Comparison of ENCODE assay signal across 1 cellular context in genomic region chr1:196302981-196303380, GRCh38.
TF ChIP-seq lines count a peak whose summit lies in the region.

No MANE protein-coding gene starts in this region.

TF ChIP-seq in WTC11, 78 proteins besides CTCF, POLR2A, EP300 and RAD21 (continued from another document):
- no peak for TF ChIP-seq ZNF425 (CRISPR knock-in tag; conservative IDR thresholded peaks at IDR 0.05)
- no peak for TF ChIP-seq ZNF138 (CRISPR knock-in tag; conservative IDR thresholded peaks at IDR 0.05)
- no peak for TF ChIP-seq AFF4 (CRISPR knock-in tag; IDR thresholded peaks at IDR 0.05; ENCODE audit: borderline replicate concordance)
- TF ChIP-seq KAT7 (CRISPR knock-in tag; IDR thresholded peaks at IDR 0.05; ENCODE audit: borderline replicate concordance): no peak
- TF ChIP-seq GTF2I (CRISPR knock-in tag; conservative IDR thresholded peaks at IDR 0.05): no peak
- TF ChIP-seq ATF2 (CRISPR knock-in tag; IDR thresholded peaks at IDR 0.05; ENCODE audit: borderline replicate concordance, low read depth): no peak
- no peak for TF ChIP-seq ATF1 (CRISPR knock-in tag; IDR thresholded peaks at IDR 0.05)
- TF ChIP-seq ZNF263 (CRISPR knock-in tag; IDR thresholded peaks at IDR 0.05; ENCODE audit: low read depth): no peak
- TF ChIP-seq PREB (CRISPR knock-in tag; IDR thresholded peaks at IDR 0.05; ENCODE audit: borderline replicate concordance): no peak
- TF ChIP-seq ZNF532 (CRISPR knock-in tag; IDR thresholded peaks at IDR 0.05; ENCODE audit: borderline replicate concordance): no peak
